ENCODE assay signal across 9 cellular contexts in the genomic region with DNA sequence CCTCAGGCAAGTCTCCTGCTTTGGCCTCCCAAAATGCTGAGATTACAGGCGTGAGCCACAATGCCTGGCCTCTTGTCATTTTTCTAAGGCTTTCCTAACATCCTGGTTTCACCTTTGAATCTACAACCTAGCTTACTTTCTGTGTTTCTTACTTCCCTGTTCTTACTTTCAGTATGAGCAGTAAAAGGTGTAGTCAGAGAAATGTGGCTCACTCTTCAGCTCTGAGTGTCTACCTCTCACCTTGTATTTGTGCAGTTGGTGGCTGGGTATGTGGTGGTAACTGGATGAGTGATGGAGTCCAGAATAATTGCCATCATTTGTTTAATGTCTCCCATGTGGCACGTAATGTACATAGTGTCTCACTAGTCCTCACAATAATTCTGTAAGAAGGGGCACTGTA. TPM values are rescaled to one million over a fixed set of nuclear protein-coding genes. Genes with fewer than 3 reads are reported as not detected.
DNase-seq lines count a peak whose midpoint lies in the region; ATAC-seq and TF ChIP-seq lines count a peak whose summit lies in the region.
"Had no signal": no experiment of that assay in that cellular context is flagged by ENCODE, and none has a peak within 500 bp of the region (broad histone marks: within the 10 kb centered on the region; RNA-seq: fewer than 3 reads in every experiment).

No MANE protein-coding gene starts in this region.

- intact Hi-C loops in activated T-helper 1 cell treated with anti-CD3 and anti-CD28 coated beads, Interleukin-12 subunit alpha, Interleukin-12 subunit beta, Interleukin-2, Interleukin-4 antibody, amounts not matched to agents 30 ng/mL and 10 ng/mL and 1 ng/mL, durations not matched to agents 14 hours and 24 hours and 36 hours (cut with micrococcal nuclease) = loop anchor here (5.0 to 10.0 kb wide), 6 partner anchors 333 to 1807 kb away; a partner anchor contains a TSS

- peak overlapping the region; percentile 52 for H3K27ac Mint-ChIP-seq in activated T-helper 1 cell treated with anti-CD3 and anti-CD28 coated beads, Interleukin-12 subunit alpha, Interleukin-12 subunit beta, Interleukin-2, Interleukin-4 antibody, amounts not matched to agents 30 ng/mL and 10 ng/mL and 1 ng/mL, durations not matched to agents 14 hours and 24 hours and 36 hours
- H3K27ac Mint-ChIP-seq in osteocyte (ENCODE audit: unreplicated experiment) = no peak overlapping the region

- peak; percentile 9 for DNase-seq in activated T-helper 1 cell treated with anti-CD3 and anti-CD28 coated beads, Interleukin-12 subunit alpha, Interleukin-12 subunit beta, Interleukin-2, Interleukin-4 antibody, amounts not matched to agents 30 ng/mL and 10 ng/mL and 1 ng/mL, durations not matched to agents 14 hours and 24 hours and 36 hours (ENCODE audit: low spot score)
- DNase-seq in NCI-H345 (lab: John Stamatoyannopoulos, UW) (no peak), osteocyte (ENCODE audit: extremely low spot score, unreplicated experiment) (no peak), GF-D8 (lab: John Stamatoyannopoulos, UW) (no peak), RKO (ENCODE audit: low spot score) (no peak)

- TF ChIP-seq CTCF in osteocyte (IDR thresholded peaks at IDR 0.05) = no peak

- H3K36me3 Mint-ChIP-seq in activated T-helper 1 cell treated with anti-CD3 and anti-CD28 coated beads, Interleukin-12 subunit alpha, Interleukin-12 subunit beta, Interleukin-2, Interleukin-4 antibody, amounts not matched to agents 30 ng/mL and 10 ng/mL and 1 ng/mL, durations not matched to agents 14 hours and 24 hours and 36 hours (ENCODE audit: low read depth) = peaks cover 2% of the 10 kb centered on the region
- H3K36me3 Mint-ChIP-seq in osteocyte (ENCODE audit: unreplicated experiment) = no peaks in the 10 kb centered on the region

- ATAC-seq in GM18511 (IDR thresholded peaks at IDR 0.05; ENCODE audit: unreplicated experiment) (peak; percentile 97), GM19463 (IDR thresholded peaks at IDR 0.05; ENCODE audit: unreplicated experiment) (peak; percentile 90), HG03103 (IDR thresholded peaks at IDR 0.05; ENCODE audit: low read depth, unreplicated experiment) (peak; percentile 99)

- H3K4me1 Mint-ChIP-seq in activated T-helper 1 cell treated with anti-CD3 and anti-CD28 coated beads, Interleukin-12 subunit alpha, Interleukin-12 subunit beta, Interleukin-2, Interleukin-4 antibody, amounts not matched to agents 30 ng/mL and 10 ng/mL and 1 ng/mL, durations not matched to agents 14 hours and 24 hours and 36 hours (ENCODE audit: low read depth) = peaks cover 57% of the 10 kb centered on the region
- H3K4me1 Mint-ChIP-seq in osteocyte (ENCODE audit: unreplicated experiment) = no peaks in the 10 kb centered on the region

- H3K27me3 Mint-ChIP-seq in activated T-helper 1 cell treated with anti-CD3 and anti-CD28 coated beads, Interleukin-12 subunit alpha, Interleukin-12 subunit beta, Interleukin-2, Interleukin-4 antibody, amounts not matched to agents 30 ng/mL and 10 ng/mL and 1 ng/mL, durations not matched to agents 14 hours and 24 hours and 36 hours (ENCODE audit: insufficient read depth) = no peaks in the 10 kb centered on the region
- peaks cover 54% of the 10 kb centered on the region for H3K27me3 Mint-ChIP-seq in osteocyte (ENCODE audit: unreplicated experiment)

- H3K9me3 Mint-ChIP-seq in activated T-helper 1 cell treated with anti-CD3 and anti-CD28 coated beads, Interleukin-12 subunit alpha, Interleukin-12 subunit beta, Interleukin-2, Interleukin-4 antibody, amounts not matched to agents 30 ng/mL and 10 ng/mL and 1 ng/mL, durations not matched to agents 14 hours and 24 hours and 36 hours = no peaks in the 10 kb centered on the region
- no peaks in the 10 kb centered on the region for H3K9me3 Mint-ChIP-seq in osteocyte (ENCODE audit: unreplicated experiment)

- H3K4me3 Mint-ChIP-seq in activated T-helper 1 cell treated with anti-CD3 and anti-CD28 coated beads, Interleukin-12 subunit alpha, Interleukin-12 subunit beta, Interleukin-2, Interleukin-4 antibody, amounts not matched to agents 30 ng/mL and 10 ng/mL and 1 ng/mL, durations not matched to agents 14 hours and 24 hours and 36 hours = peak overlapping the region; percentile 23
- no peak overlapping the region for H3K4me3 Mint-ChIP-seq in osteocyte (ENCODE audit: unreplicated experiment)

RNA-seq across cellular contexts. Expression of a gene that starts 19.1 kb away (rescaled TPM):
- not detected in 2 replicates for total RNA-seq in activated T-helper 1 cell treated with anti-CD3 and anti-CD28 coated beads, Interleukin-12 subunit alpha, Interleukin-12 subunit beta, Interleukin-2, Interleukin-4 antibody, amounts not matched to agents 30 ng/mL and 10 ng/mL and 1 ng/mL, durations not matched to agents 14 hours and 24 hours and 36 hours
- total RNA-seq in osteocyte = not detected in 2 replicates
- total RNA-seq: temporal lobe had no signal

RNA-seq across cellular contexts. Expression of a gene that starts 19.5 kb away (rescaled TPM):
- 0.47 and 0.49 TPM in 2 replicates for total RNA-seq in activated T-helper 1 cell treated with anti-CD3 and anti-CD28 coated beads, Interleukin-12 subunit alpha, Interleukin-12 subunit beta, Interleukin-2, Interleukin-4 antibody, amounts not matched to agents 30 ng/mL and 10 ng/mL and 1 ng/mL, durations not matched to agents 14 hours and 24 hours and 36 hours
- total RNA-seq in osteocyte = not detected in 2 replicates

RNA-seq across cellular contexts. Expression of a gene that starts 31.7 kb away (rescaled TPM):
- total RNA-seq in activated T-helper 1 cell treated with anti-CD3 and anti-CD28 coated beads, Interleukin-12 subunit alpha, Interleukin-12 subunit beta, Interleukin-2, Interleukin-4 antibody, amounts not matched to agents 30 ng/mL and 10 ng/mL and 1 ng/mL, durations not matched to agents 14 hours and 24 hours and 36 hours = 6.5 and 6.6 TPM in 2 replicates
- not detected in 2 replicates for total RNA-seq in osteocyte
- total RNA-seq: temporal lobe had no signal

RNA-seq across cellular contexts. Expression of a gene that starts 47.7 kb away (rescaled TPM):
- total RNA-seq in activated T-helper 1 cell treated with anti-CD3 and anti-CD28 coated beads, Interleukin-12 subunit alpha, Interleukin-12 subunit beta, Interleukin-2, Interleukin-4 antibody, amounts not matched to agents 30 ng/mL and 10 ng/mL and 1 ng/mL, durations not matched to agents 14 hours and 24 hours and 36 hours = 0.10 TPM in 2 replicates
- total RNA-seq in osteocyte = not detected in 2 replicates
- total RNA-seq: temporal lobe had no signal
